37 cellular contexts compared by ENCODE assay signal in genomic region chr7:127618775-127619174, GRCh38. TPM values are rescaled to one million over a fixed set of nuclear protein-coding genes. Genes with fewer than 3 reads are reported as not detected.
"Had no signal": no experiment of that assay in that cellular context is flagged by ENCODE, and none has a peak within 500 bp of the region (broad histone marks: within the 10 kb centered on the region; RNA-seq: fewer than 3 reads in every experiment).

No MANE protein-coding gene starts in this region.

- H3K36me3 Mint-ChIP-seq: activated CD8-positive, alpha-beta memory T cell treated with anti-CD3 and anti-CD28 coated beads, Interleukin-2, amount 10 ng/mL, durations not matched to agents 7 days and 5 days; activated naive CD4-positive, alpha-beta T cell treated with anti-CD3 and anti-CD28 coated beads, Interleukin-2, amount 50 U/mL, for 72 hours; activated naive CD8-positive, alpha-beta T cell treated with anti-CD3 and anti-CD28 coated beads for 36 hours had no signal

- H3K4me3 Mint-ChIP-seq: activated CD4-positive, alpha-beta memory T cell treated with anti-CD3 and anti-CD28 coated beads, Interleukin-2, amount 10 ng/mL, durations not matched to agents 7 days and 5 days; activated CD4-positive, alpha-beta T cell treated with anti-CD3 and anti-CD28 coated beads for 36 hours; activated CD4-positive, alpha-beta T cell treated with anti-CD3 and anti-CD28 coated beads, Interleukin-2, amount 10 ng/mL, durations not matched to agents 7 days and 5 days; activated CD8-positive, alpha-beta memory T cell treated with anti-CD3 and anti-CD28 coated beads, Interleukin-2, amount 10 ng/mL, durations not matched to agents 7 days and 5 days; activated CD8-positive, alpha-beta T cell treated with anti-CD3 and anti-CD28 coated beads, Interleukin-2, amount 10 ng/mL, durations not matched to agents 7 days and 5 days; activated naive CD4-positive, alpha-beta T cell treated with anti-CD3 and anti-CD28 coated beads for 36 hours; activated naive CD8-positive, alpha-beta T cell treated with anti-CD3 and anti-CD28 coated beads for 36 hours; activated T-cell treated with anti-CD3 and anti-CD28 coated beads, Interleukin-2, amount 50 U/mL, for 4 hours; activated T-cell treated with anti-CD3 and anti-CD28 coated beads, Interleukin-2, amount 50 U/mL, for 72 hours; activated T-helper 1 cell treated with anti-CD3 and anti-CD28 coated beads, Interleukin-12 subunit alpha, Interleukin-12 subunit beta, Interleukin-2, Interleukin-4 antibody, amounts not matched to agents 30 ng/mL and 10 ng/mL and 1 ng/mL, durations not matched to agents 14 hours and 24 hours and 36 hours; activated T-helper 17 cell treated with anti-CD3 and anti-CD28 coated beads, Interleukin-2, amount 50 U/mL, for 72 hours; T-helper 1 cell treated with Interleukin-12 subunit alpha and Interleukin-12 subunit beta and Interleukin-4 antibody, amounts not matched to agents 30 μg/mL and 1 μg/mL, for 36 hours; T-helper 2 cell treated with Interferon-gamma antibody and Interleukin-4, amounts not matched to agents 5 μg/mL and 100 μg/mL, for 36 hours had no signal

- ATAC-seq: activated CD4-positive, alpha-beta T cell treated with anti-CD3 and anti-CD28 coated beads for 36 hours; activated CD4-positive, CD25-positive, alpha-beta regulatory T cell treated with anti-CD3 and anti-CD28 coated beads, Interleukin-2, amount 50 U/mL, for 24 hours; activated CD8-positive, alpha-beta memory T cell treated with anti-CD3 and anti-CD28 coated beads, Interleukin-2, amount 10 ng/mL, durations not matched to agents 7 days and 5 days; activated CD8-positive, alpha-beta T cell treated with anti-CD3 and anti-CD28 coated beads, Interleukin-2, amount 10 ng/mL, durations not matched to agents 7 days and 5 days; activated naive CD4-positive, alpha-beta T cell treated with anti-CD3 and anti-CD28 coated beads, Interleukin-2, amount 50 U/mL, for 72 hours; activated T-cell treated with anti-CD3 and anti-CD28 coated beads, Interleukin-2, amount 50 U/mL, for 4 hours; activated T-cell treated with anti-CD3 and anti-CD28 coated beads, Interleukin-2, amount 50 U/mL, for 72 hours; activated T-helper 17 cell treated with anti-CD3 and anti-CD28 coated beads, Interleukin-2, amount 50 U/mL, for 72 hours; body of pancreas had no signal

- H3K4me1 Mint-ChIP-seq: activated CD4-positive, alpha-beta memory T cell treated with anti-CD3 and anti-CD28 coated beads, Interleukin-2, amount 10 ng/mL, durations not matched to agents 7 days and 5 days; activated T-helper 17 cell treated with anti-CD3 and anti-CD28 coated beads, Interleukin-2, amount 50 U/mL, for 72 hours had no signal

- DNase-seq: activated CD4-positive, alpha-beta memory T cell treated with anti-CD3 and anti-CD28 coated beads, Interleukin-2, amount 10 ng/mL, durations not matched to agents 7 days and 5 days; activated CD4-positive, alpha-beta T cell treated with anti-CD3 and anti-CD28 coated beads for 1 hour; activated CD4-positive, alpha-beta T cell treated with anti-CD3 and anti-CD28 coated beads for 36 hours; activated CD4-positive, alpha-beta T cell treated with anti-CD3 and anti-CD28 coated beads for 48 hours; activated CD4-positive, alpha-beta T cell treated with anti-CD3 and anti-CD28 coated beads, Interleukin-2, amount 10 ng/mL, durations not matched to agents 7 days and 5 days; activated CD4-positive, alpha-beta T cell treated with anti-CD3 and anti-CD28 coated beads, Interleukin-2, amount 50 U/mL, for 48 hours; activated CD4-positive, CD25-positive, alpha-beta regulatory T cell; activated CD8-positive, alpha-beta memory T cell treated with anti-CD3 and anti-CD28 coated beads for 24 hours; activated CD8-positive, alpha-beta memory T cell treated with anti-CD3 and anti-CD28 coated beads, Interleukin-2, amount 10 ng/mL, durations not matched to agents 7 days and 5 days; activated CD8-positive, alpha-beta memory T cell treated with anti-CD3 and anti-CD28 coated beads, Interleukin-2, amount 50 U/mL, for 48 hours; activated CD8-positive, alpha-beta T cell treated with anti-CD3 and anti-CD28 coated beads, Interleukin-2, amount 10 ng/mL, durations not matched to agents 7 days and 5 days; activated effector memory CD4-positive, alpha-beta T cell treated with anti-CD3 and anti-CD28 coated beads, Interleukin-2, amount 50 U/mL, for 16 hours; activated gamma-delta T cell treated with Interleukin-2 at 50 U/mL for 16 hours; activated naive CD4-positive, alpha-beta T cell; activated naive CD4-positive, alpha-beta T cell treated with anti-CD3 and anti-CD28 coated beads for 36 hours; activated naive CD4-positive, alpha-beta T cell treated with anti-CD3 and anti-CD28 coated beads, Interleukin-2, amount 50 U/mL, for 16 hours; activated naive CD8-positive, alpha-beta T cell treated with anti-CD3 and anti-CD28 coated beads for 36 hours; activated T-cell treated with anti-CD3 and anti-CD28 coated beads, Interleukin-2, amount 50 U/mL, for 4 hours; activated T-cell treated with anti-CD3 and anti-CD28 coated beads, Interleukin-2, amount 50 U/mL, for 72 hours; adrenal gland; amniotic stem cell; aorta; body of pancreas; brain microvascular endothelial cell; central memory CD4-positive, alpha-beta T cell; T-helper 2 cell; T-helper 9 cell had no signal

- H3K9me3 Mint-ChIP-seq: activated CD4-positive, alpha-beta memory T cell treated with anti-CD3 and anti-CD28 coated beads, Interleukin-2, amount 10 ng/mL, durations not matched to agents 7 days and 5 days; activated CD4-positive, alpha-beta T cell treated with anti-CD3 and anti-CD28 coated beads, Interleukin-2, amount 10 ng/mL, durations not matched to agents 7 days and 5 days; activated naive CD4-positive, alpha-beta T cell treated with anti-CD3 and anti-CD28 coated beads for 36 hours; activated naive CD4-positive, alpha-beta T cell treated with anti-CD3 and anti-CD28 coated beads, Interleukin-2, amount 50 U/mL, for 72 hours; activated naive CD8-positive, alpha-beta T cell treated with anti-CD3 and anti-CD28 coated beads for 36 hours; activated T-cell treated with anti-CD3 and anti-CD28 coated beads, Interleukin-2, amount 50 U/mL, for 4 hours; activated T-cell treated with anti-CD3 and anti-CD28 coated beads, Interleukin-2, amount 50 U/mL, for 72 hours; activated T-helper 1 cell treated with anti-CD3 and anti-CD28 coated beads, Interleukin-12 subunit alpha, Interleukin-12 subunit beta, Interleukin-2, Interleukin-4 antibody, amounts not matched to agents 30 ng/mL and 10 ng/mL and 1 ng/mL, durations not matched to agents 14 hours and 24 hours and 36 hours; activated T-helper 17 cell treated with anti-CD3 and anti-CD28 coated beads, Interleukin-2, amount 50 U/mL, for 72 hours; T-helper 1 cell treated with Interleukin-12 subunit alpha and Interleukin-12 subunit beta and Interleukin-4 antibody, amounts not matched to agents 30 μg/mL and 1 μg/mL, for 36 hours; T-helper 2 cell treated with Interferon-gamma antibody and Interleukin-4, amounts not matched to agents 5 μg/mL and 100 μg/mL, for 36 hours had no signal

- H3K27ac Mint-ChIP-seq: activated CD4-positive, alpha-beta memory T cell treated with anti-CD3 and anti-CD28 coated beads, Interleukin-2, amount 10 ng/mL, durations not matched to agents 7 days and 5 days; activated CD4-positive, alpha-beta T cell treated with anti-CD3 and anti-CD28 coated beads for 36 hours; activated CD4-positive, alpha-beta T cell treated with anti-CD3 and anti-CD28 coated beads, Interleukin-2, amount 10 ng/mL, durations not matched to agents 7 days and 5 days; activated CD8-positive, alpha-beta memory T cell treated with anti-CD3 and anti-CD28 coated beads, Interleukin-2, amount 10 ng/mL, durations not matched to agents 7 days and 5 days; activated CD8-positive, alpha-beta T cell treated with anti-CD3 and anti-CD28 coated beads, Interleukin-2, amount 10 ng/mL, durations not matched to agents 7 days and 5 days; activated naive CD4-positive, alpha-beta T cell treated with anti-CD3 and anti-CD28 coated beads for 36 hours; activated naive CD4-positive, alpha-beta T cell treated with anti-CD3 and anti-CD28 coated beads, Interleukin-2, amount 50 U/mL, for 72 hours; activated naive CD8-positive, alpha-beta T cell treated with anti-CD3 and anti-CD28 coated beads for 36 hours; activated T-cell treated with anti-CD3 and anti-CD28 coated beads, Interleukin-2, amount 50 U/mL, for 72 hours; activated T-helper 1 cell treated with anti-CD3 and anti-CD28 coated beads, Interleukin-12 subunit alpha, Interleukin-12 subunit beta, Interleukin-2, Interleukin-4 antibody, amounts not matched to agents 30 ng/mL and 10 ng/mL and 1 ng/mL, durations not matched to agents 14 hours and 24 hours and 36 hours; activated T-helper 17 cell treated with anti-CD3 and anti-CD28 coated beads, Interleukin-2, amount 50 U/mL, for 72 hours; T-helper 1 cell treated with Interleukin-12 subunit alpha and Interleukin-12 subunit beta and Interleukin-4 antibody, amounts not matched to agents 30 μg/mL and 1 μg/mL, for 36 hours; T-helper 2 cell treated with Interferon-gamma antibody and Interleukin-4, amounts not matched to agents 5 μg/mL and 100 μg/mL, for 36 hours had no signal

RNA-seq across cellular contexts. Expression of gene PAX4, which starts 0.8 kb away (rescaled TPM):
- total RNA-seq: activated CD4-positive, alpha-beta memory T cell treated with anti-CD3 and anti-CD28 coated beads, Interleukin-2, amount 10 ng/mL, durations not matched to agents 7 days and 5 days; activated CD4-positive, alpha-beta T cell treated with anti-CD3 and anti-CD28 coated beads for 36 hours; activated CD4-positive, alpha-beta T cell treated with anti-CD3 and anti-CD28 coated beads, Interleukin-2, amount 10 ng/mL, durations not matched to agents 7 days and 5 days; activated CD8-positive, alpha-beta memory T cell treated with anti-CD3 and anti-CD28 coated beads, Interleukin-2, amount 10 ng/mL, durations not matched to agents 7 days and 5 days; activated CD8-positive, alpha-beta T cell treated with anti-CD3 and anti-CD28 coated beads, Interleukin-2, amount 10 ng/mL, durations not matched to agents 7 days and 5 days; activated naive CD4-positive, alpha-beta T cell treated with anti-CD3 and anti-CD28 coated beads for 36 hours; activated naive CD4-positive, alpha-beta T cell treated with anti-CD3 and anti-CD28 coated beads, Interleukin-2, amount 50 U/mL, for 72 hours; activated naive CD8-positive, alpha-beta T cell treated with anti-CD3 and anti-CD28 coated beads for 36 hours; activated T-cell treated with anti-CD3 and anti-CD28 coated beads, Interleukin-2, amount 50 U/mL, for 4 hours; activated T-cell treated with anti-CD3 and anti-CD28 coated beads, Interleukin-2, amount 50 U/mL, for 72 hours; activated T-helper 1 cell treated with anti-CD3 and anti-CD28 coated beads, Interleukin-12 subunit alpha, Interleukin-12 subunit beta, Interleukin-2, Interleukin-4 antibody, amounts not matched to agents 30 ng/mL and 10 ng/mL and 1 ng/mL, durations not matched to agents 14 hours and 24 hours and 36 hours; activated T-helper 17 cell treated with anti-CD3 and anti-CD28 coated beads, Interleukin-2, amount 50 U/mL, for 72 hours; adrenal gland; aorta; astrocyte; body of pancreas; breast epithelium; cardiac septum; cerebellum had no signal
